In genomic region chr6:128363020-128363419, GRCh38 we compare ENCODE assay signal across 20 cellular contexts.
"Had no signal": no experiment of that assay in that cellular context is flagged by ENCODE, and none has a peak within 500 bp of the region (broad histone marks: within the 10 kb centered on the region; RNA-seq: fewer than 3 reads in every experiment).

No MANE protein-coding gene starts in this region.

- H3K9me3 ChIP-seq: esophagus squamous epithelium, gastroesophageal sphincter, neutrophil, psoas muscle, right atrium auricular region, suprapubic skin, thyroid gland, uterus had no signal

- DNase-seq: esophagus squamous epithelium; foreskin fibroblast; glutamatergic neuron; kidney; left cardiac atrium; left ventricle myocardium superior; mesendoderm; naive B cell; psoas muscle; stimulated activated CD4-positive, alpha-beta T cell treated with anti-CD3 and anti-CD28 coated beads, Interleukin-4, amount 100 ng/mL, for 1 hour; stimulated activated CD8-positive, alpha-beta memory T cell treated with anti-CD3 and anti-CD28 coated beads, Interleukin-4, amount 100 ng/mL, for 48 hours; stimulated activated naive CD8-positive, alpha-beta T cell treated with anti-CD3 and anti-CD28 coated beads, Interleukin-15, Interleukin-2, amounts not matched to agents 100 U/mL and 50 U/mL, for 24 hours; thyroid gland; uterus had no signal

- ATAC-seq: gastroesophageal sphincter; left cardiac atrium; left ventricle myocardium superior; stimulated activated effector memory CD8-positive, alpha-beta T cell treated with anti-CD3 and anti-CD28 coated beads, Interleukin-12 subunit alpha, Interleukin-12 subunit beta, amount 100 ng/mL, for 72 hours; stimulated activated naive CD8-positive, alpha-beta T cell treated with anti-CD3 and anti-CD28 coated beads, Interleukin-15, Interleukin-2, amounts not matched to agents 100 U/mL and 50 U/mL, for 24 hours had no signal

- H3K4me3 ChIP-seq: esophagus squamous epithelium, gastroesophageal sphincter, lung, psoas muscle, right atrium auricular region, suprapubic skin, thyroid gland, uterus had no signal

- H3K4me1 ChIP-seq: esophagus squamous epithelium, uterus had no signal

- H3K27me3 ChIP-seq: esophagus squamous epithelium, gastroesophageal sphincter, neutrophil, right atrium auricular region, suprapubic skin, thyroid gland, uterus had no signal

- H3K27ac ChIP-seq: esophagus squamous epithelium, gastroesophageal sphincter, neutrophil, psoas muscle, right atrium auricular region, suprapubic skin, thyroid gland, uterus had no signal

- H3K36me3 ChIP-seq: esophagus squamous epithelium, gastroesophageal sphincter, neutrophil, right atrium auricular region, suprapubic skin, thyroid gland, uterus had no signal
